Comparison of ENCODE assay signal across 9 cellular contexts in the genomic region with DNA sequence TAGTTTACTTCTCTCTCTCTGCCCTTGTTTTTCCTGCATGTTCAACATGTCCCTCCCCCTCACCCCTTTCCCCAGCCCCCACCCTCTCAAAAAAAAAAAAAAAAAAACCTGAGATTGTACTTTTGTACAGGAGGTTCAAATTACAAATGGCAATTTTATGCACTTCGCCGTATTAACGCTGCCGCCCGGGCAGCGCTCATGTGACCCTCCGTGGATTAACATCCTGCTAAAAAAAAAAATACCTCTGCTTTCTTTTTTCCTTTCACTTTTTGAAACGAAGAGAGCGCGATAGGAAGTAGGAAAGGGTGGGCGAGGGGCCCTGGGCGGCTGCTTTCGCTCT. TPM values are rescaled to one million over a fixed set of nuclear protein-coding genes. Genes with fewer than 3 reads are reported as not detected.
DNase-seq lines count a peak whose midpoint lies in the region; ATAC-seq and TF ChIP-seq lines count a peak whose summit lies in the region.
"Had no signal": no experiment of that assay in that cellular context is flagged by ENCODE, and none has a peak within 500 bp of the region (broad histone marks: within the 10 kb centered on the region; RNA-seq: fewer than 3 reads in every experiment).

No MANE protein-coding gene starts in this region.

- CTCF ChIA-PET in CD8-positive, alpha-beta T cell (lab: Charles Lee), result no interaction called here
- CTCF ChIA-PET in Panc1 (lab: Charles Lee), result no interaction called here

- intact Hi-C loops in CD8-positive, alpha-beta T cell (cut with DNase I, micrococcal nuclease), result loop anchor here in 1 of 2 experiments (10.0 kb wide), 1 partner anchor 58 kb away; no protein-coding TSS in a partner anchor
- intact Hi-C loops in Panc1 (cut with micrococcal nuclease; ENCODE audit: unreplicated experiment), result loop anchor here (5.0 to 10.0 kb wide), 2 partner anchors 1076 to 1658 kb away; no protein-coding TSS in a partner anchor

- DNase-seq in CD8-positive, alpha-beta T cell, result no peak
- DNase-seq in Panc1 (ENCODE audit: low read depth, low spot score), result no peak
- DNase-seq in epithelial cell of proximal tubule (ENCODE audit: low read depth), result no peak
- no peak for DNase-seq in osteocyte (ENCODE audit: extremely low spot score, unreplicated experiment)
- no peak for DNase-seq in HPDE6-E6E7 (ENCODE audit: extremely low spot score)
- no peak for DNase-seq in KG1 (lab: John Stamatoyannopoulos, UW)
- no peak for DNase-seq in COLO829 (ENCODE audit: low spot score)
- no peak for DNase-seq in NCI-H146 (lab: John Stamatoyannopoulos, UW)
- DNase-seq: activated B cell treated with CpG ODN at 0.5 μM for 24 hours had no signal

- in situ Hi-C loops in Panc1 (cut with HindIII; ENCODE audit: low pct_unique_long_range_greater_than_20kb, low sequenced_read_pairs), result no loop called here

- peaks cover 18% of the 10 kb centered on the region for H3K4me1 Mint-ChIP-seq in CD8-positive, alpha-beta T cell (ENCODE audit: low read depth)
- H3K4me1 Mint-ChIP-seq in osteocyte (ENCODE audit: unreplicated experiment), result peaks cover 18% of the 10 kb centered on the region

- no peaks in the 10 kb centered on the region for H3K9me3 ChIP-seq in CD8-positive, alpha-beta T cell (ENCODE audit: low read length)
- no peaks in the 10 kb centered on the region for H3K9me3 ChIP-seq in Panc1 (ENCODE audit: control insufficient read depth, insufficient read depth, low read depth, low read length)

- no peak overlapping the region for H3K27ac Mint-ChIP-seq in CD8-positive, alpha-beta T cell
- peak overlapping the region; percentile 96 for H3K27ac Mint-ChIP-seq in osteocyte (ENCODE audit: unreplicated experiment)
- H3K27ac Mint-ChIP-seq: activated B cell treated with CpG ODN at 0.5 μM for 24 hours had no signal

- H3K4me3 Mint-ChIP-seq in CD8-positive, alpha-beta T cell, result peak overlapping the region; percentile 65
- peak overlapping the region; percentile 99 for H3K4me3 Mint-ChIP-seq in osteocyte (ENCODE audit: unreplicated experiment)
- H3K4me3 Mint-ChIP-seq: activated B cell treated with CpG ODN at 0.5 μM for 24 hours had no signal

- peaks cover 75% of the 10 kb centered on the region for H3K27me3 Mint-ChIP-seq in CD8-positive, alpha-beta T cell (ENCODE audit: low read depth)
- H3K27me3 Mint-ChIP-seq in osteocyte (ENCODE audit: unreplicated experiment), result no peaks in the 10 kb centered on the region

- peaks cover 45% of the 10 kb centered on the region for H3K27me3 ChIP-seq in CD8-positive, alpha-beta T cell (ENCODE audit: insufficient read depth, low read length)
- no peaks in the 10 kb centered on the region for H3K27me3 ChIP-seq in Panc1 (ENCODE audit: control insufficient read depth, insufficient read depth, low read length)

- POLR2A ChIA-PET in CD8-positive, alpha-beta T cell (lab: Charles Lee), result no interaction called here
- POLR2A ChIA-PET in Panc1 (lab: Charles Lee), result no interaction called here

- no peaks in the 10 kb centered on the region for H3K9me3 Mint-ChIP-seq in CD8-positive, alpha-beta T cell
- H3K9me3 Mint-ChIP-seq in osteocyte (ENCODE audit: unreplicated experiment), result no peaks in the 10 kb centered on the region
- H3K9me3 Mint-ChIP-seq: activated B cell treated with CpG ODN at 0.5 μM for 24 hours had no signal

- H3K4me1 ChIP-seq in CD8-positive, alpha-beta T cell (ENCODE audit: insufficient read depth, low read length), result peaks cover 13% of the 10 kb centered on the region
- peaks cover 37% of the 10 kb centered on the region for H3K4me1 ChIP-seq in Panc1 (ENCODE audit: control insufficient read depth, insufficient read depth, low read length)

- H3K36me3 ChIP-seq in CD8-positive, alpha-beta T cell (ENCODE audit: insufficient read depth, low read length), result no peaks in the 10 kb centered on the region
- H3K36me3 ChIP-seq in Panc1 (ENCODE audit: control insufficient read depth, insufficient read depth, low read length), result peaks cover 12% of the 10 kb centered on the region

- no peaks in the 10 kb centered on the region for H3K36me3 Mint-ChIP-seq in CD8-positive, alpha-beta T cell
- peaks cover 63% of the 10 kb centered on the region for H3K36me3 Mint-ChIP-seq in osteocyte (ENCODE audit: unreplicated experiment)

- no peak overlapping the region for H3K27ac ChIP-seq in CD8-positive, alpha-beta T cell (ENCODE audit: low read depth, low read length)
- H3K27ac ChIP-seq in Panc1 (ENCODE audit: low read length), result peak overlapping the region; percentile 98

- BruUV-seq in Panc1 (replicated peaks; lab: Mats Ljungman, UMichigan), result no TSS peak

- no peak for ATAC-seq in CD8-positive, alpha-beta T cell
- ATAC-seq in Panc1, result no peak

- H3K4me3 ChIP-seq in CD8-positive, alpha-beta T cell (ENCODE audit: low read depth, low read length), result peak overlapping the region; percentile 23
- H3K4me3 ChIP-seq in Panc1 (ENCODE audit: low read depth in 2 of 2, low read length in 2 of 2) (peak overlapping the region; percentile 63 to 97), epithelial cell of proximal tubule (ENCODE audit: low read depth, low read length) (peak overlapping the region; percentile 83)

- TF ChIP-seq CTCF in CD8-positive, alpha-beta T cell (IDR thresholded peaks at IDR 0.05), result no peak
- no peak for TF ChIP-seq CTCF in Panc1 (IDR thresholded peaks at IDR 0.05)
- no peak for TF ChIP-seq CTCF in epithelial cell of proximal tubule (conservative IDR thresholded peaks at IDR 0.05; ENCODE audit: low read depth, low read length)
- TF ChIP-seq CTCF in osteocyte (IDR thresholded peaks at IDR 0.05), result no peak

RNA-seq across cellular contexts. Expression of gene NR2F2, which starts 2.3 kb away (rescaled TPM):
- total RNA-seq in CD8-positive, alpha-beta T cell, result not detected
- total RNA-seq in Panc1 (2021; ENCODE audit: unreplicated experiment) (53.7 TPM), epithelial cell of proximal tubule (17.6 and 17.7 TPM in 2 replicates), osteocyte (286 and 292 TPM in 2 replicates)
- 108 TPM for polyA plus RNA-seq in Panc1 (2012; ENCODE audit: insufficient read length)
- total RNA-seq: activated B cell treated with CpG ODN at 0.5 μM for 24 hours had no signal

Comparison
In these comparisons a context has a peak if more than half of its experiments do, and no peak if none do; other contexts are left out.
1. H3K4me3 ChIP-seq: peak in every context shown above with its lines; median percentile 83 in epithelial cell of proximal tubule; 80 in Panc1; 23 in CD8-positive, alpha-beta T cell.
2. RNA of gene NR2F2, which starts 2.3 kb away (total RNA-seq): 286 to 292 TPM in osteocyte, 53.7 TPM in Panc1 (single experiment) and 17.6 to 17.7 TPM in epithelial cell of proximal tubule; not detected in CD8-positive, alpha-beta T cell; every median in the first group is over 10 times any median in the second.